In the genomic region with DNA sequence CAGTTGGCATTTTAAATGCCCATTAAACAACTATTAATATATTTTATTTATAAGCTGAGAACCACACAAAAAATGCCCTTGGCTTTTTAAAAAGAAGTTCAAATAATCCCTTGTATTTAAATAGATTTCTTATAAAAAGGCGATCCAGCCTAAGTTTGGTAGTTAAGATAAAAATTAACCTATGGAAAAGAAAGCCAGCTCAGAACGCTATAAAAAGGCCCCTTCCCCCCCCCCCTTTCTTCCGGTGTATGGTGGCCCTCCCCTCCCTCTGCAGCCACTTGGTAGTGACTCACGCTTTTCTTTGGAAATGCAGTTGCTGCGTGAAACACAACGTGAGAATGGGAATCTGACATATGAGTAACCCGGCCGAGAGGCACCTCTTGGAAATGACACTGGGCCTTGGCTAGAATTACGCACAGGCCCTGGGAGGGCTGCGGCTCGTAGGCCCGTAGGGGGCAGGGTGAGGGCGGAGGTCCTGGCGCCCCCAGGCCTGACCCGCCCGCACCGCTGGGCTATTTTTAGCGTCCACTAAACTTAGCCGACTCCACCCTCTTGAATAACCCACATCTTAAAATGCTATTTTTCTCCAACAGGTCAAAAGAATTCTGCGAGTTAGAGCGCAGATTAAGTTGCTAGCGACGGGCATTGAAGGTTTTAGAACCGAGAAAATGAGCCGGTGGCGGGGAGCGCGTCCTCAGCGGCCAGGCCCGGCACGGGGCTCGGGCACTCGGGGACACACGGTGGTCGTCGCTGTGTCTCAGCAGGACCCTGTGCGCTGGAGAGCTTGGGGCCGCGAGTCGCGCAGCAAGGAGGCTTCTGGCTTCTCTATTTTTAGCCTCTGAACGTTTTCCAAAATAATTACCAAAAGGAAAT, we compare ENCODE assay signal across 1 cellular context.
TF ChIP-seq lines count a peak whose summit lies in the region.

No MANE protein-coding gene starts in this region.

TF ChIP-seq in HepG2, 621 proteins besides CTCF, POLR2A, EP300 and RAD21 (continued from another document and continues in another):
- TF ChIP-seq IKZF5 (CRISPR knock-in tag; IDR thresholded peaks at IDR 0.05) = 0 out of 2 replicates have a peak, but pooled peaks have one; percentile 11
- TF ChIP-seq, protein P1, sequence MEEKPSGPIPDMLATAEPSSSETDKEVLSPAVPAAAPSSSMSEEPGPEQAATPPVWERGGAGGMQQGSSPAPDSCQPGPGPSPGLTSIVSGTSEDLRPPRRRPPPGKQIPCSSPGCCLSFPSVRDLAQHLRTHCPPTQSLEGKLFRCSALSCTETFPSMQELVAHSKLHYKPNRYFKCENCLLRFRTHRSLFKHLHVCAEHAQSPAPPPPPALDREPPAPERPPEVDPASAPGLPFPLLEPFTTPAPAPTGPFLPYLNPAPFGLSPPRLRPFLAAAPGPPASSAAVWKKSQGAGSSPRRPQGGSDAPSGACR (CRISPR knock-in tag; IDR thresholded peaks at IDR 0.05) = no peak
- TF ChIP-seq, protein P2, sequence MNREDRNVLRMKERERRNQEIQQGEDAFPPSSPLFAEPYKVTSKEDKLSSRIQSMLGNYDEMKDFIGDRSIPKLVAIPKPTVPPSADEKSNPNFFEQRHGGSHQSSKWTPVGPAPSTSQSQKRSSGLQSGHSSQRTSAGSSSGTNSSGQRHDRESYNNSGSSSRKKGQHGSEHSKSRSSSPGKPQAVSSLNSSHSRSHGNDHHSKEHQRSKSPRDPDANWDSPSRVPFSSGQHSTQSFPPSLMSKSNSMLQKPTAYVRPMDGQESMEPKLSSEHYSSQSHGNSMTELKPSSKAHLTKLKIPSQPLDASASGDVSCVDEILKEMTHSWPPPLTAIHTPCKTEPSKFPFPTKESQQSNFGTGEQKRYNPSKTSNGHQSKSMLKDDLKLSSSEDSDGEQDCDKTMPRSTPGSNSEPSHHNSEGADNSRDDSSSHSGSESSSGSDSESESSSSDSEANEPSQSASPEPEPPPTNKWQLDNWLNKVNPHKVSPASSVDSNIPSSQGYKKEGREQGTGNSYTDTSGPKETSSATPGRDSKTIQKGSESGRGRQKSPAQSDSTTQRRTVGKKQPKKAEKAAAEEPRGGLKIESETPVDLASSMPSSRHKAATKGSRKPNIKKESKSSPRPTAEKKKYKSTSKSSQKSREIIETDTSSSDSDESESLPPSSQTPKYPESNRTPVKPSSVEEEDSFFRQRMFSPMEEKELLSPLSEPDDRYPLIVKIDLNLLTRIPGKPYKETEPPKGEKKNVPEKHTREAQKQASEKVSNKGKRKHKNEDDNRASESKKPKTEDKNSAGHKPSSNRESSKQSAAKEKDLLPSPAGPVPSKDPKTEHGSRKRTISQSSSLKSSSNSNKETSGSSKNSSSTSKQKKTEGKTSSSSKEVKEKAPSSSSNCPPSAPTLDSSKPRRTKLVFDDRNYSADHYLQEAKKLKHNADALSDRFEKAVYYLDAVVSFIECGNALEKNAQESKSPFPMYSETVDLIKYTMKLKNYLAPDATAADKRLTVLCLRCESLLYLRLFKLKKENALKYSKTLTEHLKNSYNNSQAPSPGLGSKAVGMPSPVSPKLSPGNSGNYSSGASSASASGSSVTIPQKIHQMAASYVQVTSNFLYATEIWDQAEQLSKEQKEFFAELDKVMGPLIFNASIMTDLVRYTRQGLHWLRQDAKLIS (CRISPR knock-in tag; IDR thresholded peaks at IDR 0.05) = peak; percentile 98; the same call in 1 of the 2 replicates
- peak; percentile 50; the same call in 1 of the 2 replicates for TF ChIP-seq ZNF879 (CRISPR knock-in tag; IDR thresholded peaks at IDR 0.05)
- TF ChIP-seq NR2F2 (IDR thresholded peaks at IDR 0.05; ENCODE audit: borderline replicate concordance, low read depth) = no peak
- TF ChIP-seq CEBPB (IDR thresholded peaks at IDR 0.05; ENCODE audit: borderline replicate concordance, low read depth, low read length) = 0 out of 2 replicates have a peak, but pooled peaks have one; percentile 15
- TF ChIP-seq AGO2 (optimal IDR thresholded peaks at IDR 0.05; ENCODE audit: low read depth, low read length) = peak; percentile 100
- no peak for TF ChIP-seq MED8 (CRISPR knock-in tag; IDR thresholded peaks at IDR 0.05; ENCODE audit: insufficient replicate concordance)
- TF ChIP-seq HDAC1 (CRISPR knock-in tag; IDR thresholded peaks at IDR 0.05) = no peak
- TF ChIP-seq, protein P3, sequence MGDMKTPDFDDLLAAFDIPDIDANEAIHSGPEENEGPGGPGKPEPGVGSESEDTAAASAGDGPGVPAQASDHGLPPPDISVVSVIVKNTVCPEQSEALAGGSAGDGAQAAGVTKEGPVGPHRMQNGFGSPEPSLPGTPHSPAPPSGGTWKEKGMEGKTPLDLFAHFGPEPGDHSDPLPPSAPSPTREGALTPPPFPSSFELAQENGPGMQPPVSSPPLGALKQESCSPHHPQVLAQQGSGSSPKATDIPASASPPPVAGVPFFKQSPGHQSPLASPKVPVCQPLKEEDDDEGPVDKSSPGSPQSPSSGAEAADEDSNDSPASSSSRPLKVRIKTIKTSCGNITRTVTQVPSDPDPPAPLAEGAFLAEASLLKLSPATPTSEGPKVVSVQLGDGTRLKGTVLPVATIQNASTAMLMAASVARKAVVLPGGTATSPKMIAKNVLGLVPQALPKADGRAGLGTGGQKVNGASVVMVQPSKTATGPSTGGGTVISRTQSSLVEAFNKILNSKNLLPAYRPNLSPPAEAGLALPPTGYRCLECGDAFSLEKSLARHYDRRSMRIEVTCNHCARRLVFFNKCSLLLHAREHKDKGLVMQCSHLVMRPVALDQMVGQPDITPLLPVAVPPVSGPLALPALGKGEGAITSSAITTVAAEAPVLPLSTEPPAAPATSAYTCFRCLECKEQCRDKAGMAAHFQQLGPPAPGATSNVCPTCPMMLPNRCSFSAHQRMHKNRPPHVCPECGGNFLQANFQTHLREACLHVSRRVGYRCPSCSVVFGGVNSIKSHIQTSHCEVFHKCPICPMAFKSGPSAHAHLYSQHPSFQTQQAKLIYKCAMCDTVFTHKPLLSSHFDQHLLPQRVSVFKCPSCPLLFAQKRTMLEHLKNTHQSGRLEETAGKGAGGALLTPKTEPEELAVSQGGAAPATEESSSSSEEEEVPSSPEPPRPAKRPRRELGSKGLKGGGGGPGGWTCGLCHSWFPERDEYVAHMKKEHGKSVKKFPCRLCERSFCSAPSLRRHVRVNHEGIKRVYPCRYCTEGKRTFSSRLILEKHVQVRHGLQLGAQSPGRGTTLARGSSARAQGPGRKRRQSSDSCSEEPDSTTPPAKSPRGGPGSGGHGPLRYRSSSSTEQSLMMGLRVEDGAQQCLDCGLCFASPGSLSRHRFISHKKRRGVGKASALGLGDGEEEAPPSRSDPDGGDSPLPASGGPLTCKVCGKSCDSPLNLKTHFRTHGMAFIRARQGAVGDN (CRISPR knock-in tag; IDR thresholded peaks at IDR 0.05) = no peak; the same call in 1 of the 2 replicates
- TF ChIP-seq ZNF773 (CRISPR knock-in tag; IDR thresholded peaks at IDR 0.05; ENCODE audit: borderline replicate concordance) = no peak
- peak; percentile 61; the same call in 1 of the 2 replicates for TF ChIP-seq ZSCAN21 (CRISPR knock-in tag; IDR thresholded peaks at IDR 0.05; ENCODE audit: borderline replicate concordance)
- peak; percentile 11; the same call in 1 of the 2 replicates for TF ChIP-seq ZMAT3 (CRISPR knock-in tag; conservative IDR thresholded peaks at IDR 0.05)
- peak; percentile 50; the same call in 1 of the 2 replicates for TF ChIP-seq PHF8 (CRISPR knock-in tag; IDR thresholded peaks at IDR 0.05)
- TF ChIP-seq ZC3H4 (CRISPR knock-in tag; IDR thresholded peaks at IDR 0.05; ENCODE audit: borderline replicate concordance) = peak; percentile 99
- TF ChIP-seq ZNF713 (CRISPR knock-in tag; IDR thresholded peaks at IDR 0.05) = no peak
- TF ChIP-seq ZNF329 (CRISPR knock-in tag; IDR thresholded peaks at IDR 0.05; ENCODE audit: low read depth) = 0 out of 2 replicates have a peak, but pooled peaks have one; percentile 46
- no peak for TF ChIP-seq DNMT3B (CRISPR knock-in tag; conservative IDR thresholded peaks at IDR 0.05)
- TF ChIP-seq SMYD3 (CRISPR knock-in tag; IDR thresholded peaks at IDR 0.05) = no peak
- TF ChIP-seq PBX3 (CRISPR knock-in tag; IDR thresholded peaks at IDR 0.05; ENCODE audit: borderline replicate concordance) = no peak
- no peak for TF ChIP-seq AKNA (CRISPR knock-in tag; IDR thresholded peaks at IDR 0.05; ENCODE audit: borderline replicate concordance)
- TF ChIP-seq ZFP36L2 (CRISPR knock-in tag; IDR thresholded peaks at IDR 0.05) = no peak
- no peak for TF ChIP-seq ZBTB1 (CRISPR knock-in tag; IDR thresholded peaks at IDR 0.05; ENCODE audit: borderline replicate concordance)
- TF ChIP-seq ZNF83 (CRISPR knock-in tag; IDR thresholded peaks at IDR 0.05; ENCODE audit: borderline replicate concordance) = no peak
- TF ChIP-seq GABPB1 (CRISPR knock-in tag; IDR thresholded peaks at IDR 0.05) = peak; percentile 48; the same call in 1 of the 2 replicates
- TF ChIP-seq, protein P4, sequence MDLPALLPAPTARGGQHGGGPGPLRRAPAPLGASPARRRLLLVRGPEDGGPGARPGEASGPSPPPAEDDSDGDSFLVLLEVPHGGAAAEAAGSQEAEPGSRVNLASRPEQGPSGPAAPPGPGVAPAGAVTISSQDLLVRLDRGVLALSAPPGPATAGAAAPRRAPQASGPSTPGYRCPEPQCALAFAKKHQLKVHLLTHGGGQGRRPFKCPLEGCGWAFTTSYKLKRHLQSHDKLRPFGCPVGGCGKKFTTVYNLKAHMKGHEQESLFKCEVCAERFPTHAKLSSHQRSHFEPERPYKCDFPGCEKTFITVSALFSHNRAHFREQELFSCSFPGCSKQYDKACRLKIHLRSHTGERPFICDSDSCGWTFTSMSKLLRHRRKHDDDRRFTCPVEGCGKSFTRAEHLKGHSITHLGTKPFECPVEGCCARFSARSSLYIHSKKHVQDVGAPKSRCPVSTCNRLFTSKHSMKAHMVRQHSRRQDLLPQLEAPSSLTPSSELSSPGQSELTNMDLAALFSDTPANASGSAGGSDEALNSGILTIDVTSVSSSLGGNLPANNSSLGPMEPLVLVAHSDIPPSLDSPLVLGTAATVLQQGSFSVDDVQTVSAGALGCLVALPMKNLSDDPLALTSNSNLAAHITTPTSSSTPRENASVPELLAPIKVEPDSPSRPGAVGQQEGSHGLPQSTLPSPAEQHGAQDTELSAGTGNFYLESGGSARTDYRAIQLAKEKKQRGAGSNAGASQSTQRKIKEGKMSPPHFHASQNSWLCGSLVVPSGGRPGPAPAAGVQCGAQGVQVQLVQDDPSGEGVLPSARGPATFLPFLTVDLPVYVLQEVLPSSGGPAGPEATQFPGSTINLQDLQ (CRISPR knock-in tag; IDR thresholded peaks at IDR 0.05) = peak; percentile 77; the same call in 1 of the 2 replicates
- TF ChIP-seq ZNF17 (CRISPR knock-in tag; IDR thresholded peaks at IDR 0.05) = no peak
- TF ChIP-seq, protein P5, sequence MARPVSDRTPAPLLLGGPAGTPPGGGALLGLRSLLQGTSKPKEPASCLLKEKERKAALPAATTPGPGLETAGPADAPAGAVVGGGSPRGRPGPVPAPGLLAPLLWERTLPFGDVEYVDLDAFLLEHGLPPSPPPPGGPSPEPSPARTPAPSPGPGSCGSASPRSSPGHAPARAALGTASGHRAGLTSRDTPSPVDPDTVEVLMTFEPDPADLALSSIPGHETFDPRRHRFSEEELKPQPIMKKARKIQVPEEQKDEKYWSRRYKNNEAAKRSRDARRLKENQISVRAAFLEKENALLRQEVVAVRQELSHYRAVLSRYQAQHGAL (CRISPR knock-in tag; IDR thresholded peaks at IDR 0.05; ENCODE audit: not compliant biosample characterization) = no peak
- TF ChIP-seq ZBTB3 (CRISPR knock-in tag; IDR thresholded peaks at IDR 0.05; ENCODE audit: borderline replicate concordance, low read depth) = no peak
- TF ChIP-seq ZFP41 (CRISPR knock-in tag; IDR thresholded peaks at IDR 0.05; ENCODE audit: borderline replicate concordance) = no peak
- TF ChIP-seq SCMH1 (CRISPR knock-in tag; IDR thresholded peaks at IDR 0.05; ENCODE audit: borderline replicate concordance) = no peak
- no peak for TF ChIP-seq PCBP2 (optimal IDR thresholded peaks at IDR 0.05; ENCODE audit: low read depth, low read length, poor library complexity, severe bottlenecking)
- TF ChIP-seq POLR2G (IDR thresholded peaks at IDR 0.05; ENCODE audit: low read depth, low read length) = peak; percentile 28; the same call in 1 of the 2 replicates
- TF ChIP-seq ZBTB20 (CRISPR knock-in tag; IDR thresholded peaks at IDR 0.05; ENCODE audit: borderline replicate concordance, low read depth) = no peak
